In genomic region chr19:1063030-1063908, GRCh38 we compare ENCODE assay signal across 1 cellular context.
TF ChIP-seq lines count a peak whose summit lies in the region.

No MANE protein-coding gene starts in this region.

TF ChIP-seq in K562, 482 proteins besides CTCF, POLR2A, EP300 and RAD21:
- 0 out of 2 replicates have a peak, but pooled peaks have one; percentile 55 for TF ChIP-seq HDGF (IDR thresholded peaks at IDR 0.05)
- peak in 1 of 3 experiments; percentile 24 for TF ChIP-seq YY1 (IDR thresholded peaks at IDR 0.05; ENCODE audit: borderline replicate concordance in 1 of 3, control insufficient read depth in 1 of 3, extremely low read depth in 1 of 3, insufficient read depth in 3 of 3, insufficient read length in 1 of 3, insufficient replicate concordance in 2 of 3, low read depth in 1 of 3, low read length in 2 of 3)
- 0 out of 2 replicates have a peak, but pooled peaks have one; percentile 5 for TF ChIP-seq JUND (IDR thresholded peaks at IDR 0.05; ENCODE audit: borderline replicate concordance, low read depth, low read length)
- no peak for TF ChIP-seq JUND (tag; IDR thresholded peaks at IDR 0.05; ENCODE audit: borderline replicate concordance, low read depth, low read length)
- TF ChIP-seq, protein P1, sequence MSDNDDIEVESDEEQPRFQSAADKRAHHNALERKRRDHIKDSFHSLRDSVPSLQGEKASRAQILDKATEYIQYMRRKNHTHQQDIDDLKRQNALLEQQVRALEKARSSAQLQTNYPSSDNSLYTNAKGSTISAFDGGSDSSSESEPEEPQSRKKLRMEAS (CRISPR knock-in tag; IDR thresholded peaks at IDR 0.05) = 0 out of 2 replicates have a peak, but pooled peaks have one; percentile 4
- TF ChIP-seq, protein P2, sequence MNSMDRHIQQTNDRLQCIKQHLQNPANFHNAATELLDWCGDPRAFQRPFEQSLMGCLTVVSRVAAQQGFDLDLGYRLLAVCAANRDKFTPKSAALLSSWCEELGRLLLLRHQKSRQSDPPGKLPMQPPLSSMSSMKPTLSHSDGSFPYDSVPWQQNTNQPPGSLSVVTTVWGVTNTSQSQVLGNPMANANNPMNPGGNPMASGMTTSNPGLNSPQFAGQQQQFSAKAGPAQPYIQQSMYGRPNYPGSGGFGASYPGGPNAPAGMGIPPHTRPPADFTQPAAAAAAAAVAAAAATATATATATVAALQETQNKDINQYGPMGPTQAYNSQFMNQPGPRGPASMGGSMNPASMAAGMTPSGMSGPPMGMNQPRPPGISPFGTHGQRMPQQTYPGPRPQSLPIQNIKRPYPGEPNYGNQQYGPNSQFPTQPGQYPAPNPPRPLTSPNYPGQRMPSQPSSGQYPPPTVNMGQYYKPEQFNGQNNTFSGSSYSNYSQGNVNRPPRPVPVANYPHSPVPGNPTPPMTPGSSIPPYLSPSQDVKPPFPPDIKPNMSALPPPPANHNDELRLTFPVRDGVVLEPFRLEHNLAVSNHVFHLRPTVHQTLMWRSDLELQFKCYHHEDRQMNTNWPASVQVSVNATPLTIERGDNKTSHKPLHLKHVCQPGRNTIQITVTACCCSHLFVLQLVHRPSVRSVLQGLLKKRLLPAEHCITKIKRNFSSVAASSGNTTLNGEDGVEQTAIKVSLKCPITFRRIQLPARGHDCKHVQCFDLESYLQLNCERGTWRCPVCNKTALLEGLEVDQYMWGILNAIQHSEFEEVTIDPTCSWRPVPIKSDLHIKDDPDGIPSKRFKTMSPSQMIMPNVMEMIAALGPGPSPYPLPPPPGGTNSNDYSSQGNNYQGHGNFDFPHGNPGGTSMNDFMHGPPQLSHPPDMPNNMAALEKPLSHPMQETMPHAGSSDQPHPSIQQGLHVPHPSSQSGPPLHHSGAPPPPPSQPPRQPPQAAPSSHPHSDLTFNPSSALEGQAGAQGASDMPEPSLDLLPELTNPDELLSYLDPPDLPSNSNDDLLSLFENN (IDR thresholded peaks at IDR 0.05; ENCODE audit: low read depth in 2 of 2, low read length in 2 of 2) = no peak
- TF ChIP-seq, protein P3, sequence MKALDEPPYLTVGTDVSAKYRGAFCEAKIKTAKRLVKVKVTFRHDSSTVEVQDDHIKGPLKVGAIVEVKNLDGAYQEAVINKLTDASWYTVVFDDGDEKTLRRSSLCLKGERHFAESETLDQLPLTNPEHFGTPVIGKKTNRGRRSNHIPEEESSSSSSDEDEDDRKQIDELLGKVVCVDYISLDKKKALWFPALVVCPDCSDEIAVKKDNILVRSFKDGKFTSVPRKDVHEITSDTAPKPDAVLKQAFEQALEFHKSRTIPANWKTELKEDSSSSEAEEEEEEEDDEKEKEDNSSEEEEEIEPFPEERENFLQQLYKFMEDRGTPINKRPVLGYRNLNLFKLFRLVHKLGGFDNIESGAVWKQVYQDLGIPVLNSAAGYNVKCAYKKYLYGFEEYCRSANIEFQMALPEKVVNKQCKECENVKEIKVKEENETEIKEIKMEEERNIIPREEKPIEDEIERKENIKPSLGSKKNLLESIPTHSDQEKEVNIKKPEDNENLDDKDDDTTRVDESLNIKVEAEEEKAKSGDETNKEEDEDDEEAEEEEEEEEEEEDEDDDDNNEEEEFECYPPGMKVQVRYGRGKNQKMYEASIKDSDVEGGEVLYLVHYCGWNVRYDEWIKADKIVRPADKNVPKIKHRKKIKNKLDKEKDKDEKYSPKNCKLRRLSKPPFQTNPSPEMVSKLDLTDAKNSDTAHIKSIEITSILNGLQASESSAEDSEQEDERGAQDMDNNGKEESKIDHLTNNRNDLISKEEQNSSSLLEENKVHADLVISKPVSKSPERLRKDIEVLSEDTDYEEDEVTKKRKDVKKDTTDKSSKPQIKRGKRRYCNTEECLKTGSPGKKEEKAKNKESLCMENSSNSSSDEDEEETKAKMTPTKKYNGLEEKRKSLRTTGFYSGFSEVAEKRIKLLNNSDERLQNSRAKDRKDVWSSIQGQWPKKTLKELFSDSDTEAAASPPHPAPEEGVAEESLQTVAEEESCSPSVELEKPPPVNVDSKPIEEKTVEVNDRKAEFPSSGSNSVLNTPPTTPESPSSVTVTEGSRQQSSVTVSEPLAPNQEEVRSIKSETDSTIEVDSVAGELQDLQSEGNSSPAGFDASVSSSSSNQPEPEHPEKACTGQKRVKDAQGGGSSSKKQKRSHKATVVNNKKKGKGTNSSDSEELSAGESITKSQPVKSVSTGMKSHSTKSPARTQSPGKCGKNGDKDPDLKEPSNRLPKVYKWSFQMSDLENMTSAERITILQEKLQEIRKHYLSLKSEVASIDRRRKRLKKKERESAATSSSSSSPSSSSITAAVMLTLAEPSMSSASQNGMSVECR (CRISPR knock-in tag; IDR thresholded peaks at IDR 0.05) = no peak
- peak; percentile 85 for TF ChIP-seq FIP1L1 (IDR thresholded peaks at IDR 0.05; ENCODE audit: low read depth, low read length, poor library complexity, severe bottlenecking)
- peak; percentile 93 for TF ChIP-seq POLR2AphosphoS2 (IDR thresholded peaks at IDR 0.05; ENCODE audit: low read length)
- TF ChIP-seq DPF2 (IDR thresholded peaks at IDR 0.05) = no peak
- TF ChIP-seq ZNF263 (CRISPR knock-in tag; IDR thresholded peaks at IDR 0.05; ENCODE audit: borderline replicate concordance) = peak; percentile 36; the same call in 1 of the 2 replicates
- TF ChIP-seq MYC (IDR thresholded peaks at IDR 0.05; ENCODE audit: low read depth, low read length) = 0 out of 2 replicates have a peak, but pooled peaks have one; percentile 10
- no peak for TF ChIP-seq MYC (CRISPR knock-in tag; IDR thresholded peaks at IDR 0.05; ENCODE audit: borderline replicate concordance, low read depth)
- peak; percentile 73 for TF ChIP-seq SUPT5H (IDR thresholded peaks at IDR 0.05)
- 0 out of 2 replicates have a peak, but pooled peaks have one; percentile 68 for TF ChIP-seq CBFB (CRISPR knock-in tag; IDR thresholded peaks at IDR 0.05)
- TF ChIP-seq VEZF1 (CRISPR knock-in tag; IDR thresholded peaks at IDR 0.05) = peak; percentile 52; the same call in 1 of the 2 replicates
- TF ChIP-seq, protein P4, sequence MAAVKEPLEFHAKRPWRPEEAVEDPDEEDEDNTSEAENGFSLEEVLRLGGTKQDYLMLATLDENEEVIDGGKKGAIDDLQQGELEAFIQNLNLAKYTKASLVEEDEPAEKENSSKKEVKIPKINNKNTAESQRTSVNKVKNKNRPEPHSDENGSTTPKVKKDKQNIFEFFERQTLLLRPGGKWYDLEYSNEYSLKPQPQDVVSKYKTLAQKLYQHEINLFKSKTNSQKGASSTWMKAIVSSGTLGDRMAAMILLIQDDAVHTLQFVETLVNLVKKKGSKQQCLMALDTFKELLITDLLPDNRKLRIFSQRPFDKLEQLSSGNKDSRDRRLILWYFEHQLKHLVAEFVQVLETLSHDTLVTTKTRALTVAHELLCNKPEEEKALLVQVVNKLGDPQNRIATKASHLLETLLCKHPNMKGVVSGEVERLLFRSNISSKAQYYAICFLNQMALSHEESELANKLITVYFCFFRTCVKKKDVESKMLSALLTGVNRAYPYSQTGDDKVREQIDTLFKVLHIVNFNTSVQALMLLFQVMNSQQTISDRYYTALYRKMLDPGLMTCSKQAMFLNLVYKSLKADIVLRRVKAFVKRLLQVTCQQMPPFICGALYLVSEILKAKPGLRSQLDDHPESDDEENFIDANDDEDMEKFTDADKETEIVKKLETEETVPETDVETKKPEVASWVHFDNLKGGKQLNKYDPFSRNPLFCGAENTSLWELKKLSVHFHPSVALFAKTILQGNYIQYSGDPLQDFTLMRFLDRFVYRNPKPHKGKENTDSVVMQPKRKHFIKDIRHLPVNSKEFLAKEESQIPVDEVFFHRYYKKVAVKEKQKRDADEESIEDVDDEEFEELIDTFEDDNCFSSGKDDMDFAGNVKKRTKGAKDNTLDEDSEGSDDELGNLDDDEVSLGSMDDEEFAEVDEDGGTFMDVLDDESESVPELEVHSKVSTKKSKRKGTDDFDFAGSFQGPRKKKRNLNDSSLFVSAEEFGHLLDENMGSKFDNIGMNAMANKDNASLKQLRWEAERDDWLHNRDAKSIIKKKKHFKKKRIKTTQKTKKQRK (IDR thresholded peaks at IDR 0.05; ENCODE audit: borderline replicate concordance, low read depth, low read length) = no peak
- TF ChIP-seq TAF7 (tag; IDR thresholded peaks at IDR 0.05) = no peak
- peak; percentile 78 for TF ChIP-seq SP1 (CRISPR knock-in tag; IDR thresholded peaks at IDR 0.05)
- TF ChIP-seq ZKSCAN8 (CRISPR knock-in tag; IDR thresholded peaks at IDR 0.05) = no peak
- TF ChIP-seq RBM22 (IDR thresholded peaks at IDR 0.05; ENCODE audit: low read depth, low read length, poor library complexity, severe bottlenecking) = peak; percentile 48
- TF ChIP-seq ZNF143 (CRISPR knock-in tag; IDR thresholded peaks at IDR 0.05) = no peak
- peak; percentile 50 for TF ChIP-seq RBFOX2 (IDR thresholded peaks at IDR 0.05; ENCODE audit: low read depth, low read length)
- peak; percentile 94 for TF ChIP-seq ZBTB33 (CRISPR knock-in tag; IDR thresholded peaks at IDR 0.05)
- peak; percentile 56; the same call in 1 of the 2 replicates for TF ChIP-seq MBD2 (IDR thresholded peaks at IDR 0.05; ENCODE audit: borderline replicate concordance, low read depth)
- TF ChIP-seq CREM (IDR thresholded peaks at IDR 0.05; ENCODE audit: low read depth) = peak; percentile 14; the same call in 1 of the 2 replicates
- TF ChIP-seq POLR2B (IDR thresholded peaks at IDR 0.05; ENCODE audit: low read depth, partially characterized antibody) = peak; percentile 40
